In the genomic region with DNA sequence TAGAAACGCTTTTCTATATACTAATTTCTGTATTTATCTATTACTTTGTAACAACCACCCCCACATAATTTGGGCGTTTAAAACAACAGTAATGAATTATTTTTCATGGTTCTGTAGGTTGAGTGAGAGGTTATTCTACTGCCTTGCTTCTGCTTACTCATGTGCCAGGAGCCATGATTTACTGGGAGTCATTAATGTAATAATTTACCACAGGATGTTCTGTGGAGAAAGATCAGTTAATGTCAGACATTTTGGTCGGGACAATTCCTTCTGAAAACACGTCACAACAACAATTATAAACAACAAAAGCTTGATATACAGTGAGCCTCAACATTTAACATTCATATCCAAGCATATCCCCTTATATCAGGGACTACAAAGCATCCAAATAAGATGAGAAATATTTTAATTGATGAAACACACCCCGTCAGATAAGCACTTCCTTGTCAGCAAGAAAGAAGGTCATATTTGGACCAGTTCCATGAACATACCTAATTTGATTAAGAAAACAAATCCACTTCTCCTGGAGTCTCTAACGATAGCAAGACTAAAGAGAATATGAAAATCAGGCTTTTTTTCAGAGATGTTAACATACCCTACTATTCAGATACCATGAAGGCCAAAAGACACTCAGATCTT, we compare ENCODE assay signal across 18 cellular contexts.
A peak's percentile ranks its signal among the peaks of the same experiment; 100 is the strongest.
DNase-seq lines count a peak whose midpoint lies in the region; ATAC-seq and TF ChIP-seq lines count a peak whose summit lies in the region.
"Had no signal": no experiment of that assay in that cellular context is flagged by ENCODE, and none has a peak within 500 bp of the region (broad histone marks: within the 10 kb centered on the region; RNA-seq: fewer than 3 reads in every experiment).

No MANE protein-coding gene starts in this region.

- DNase-seq in BE2C (peak; percentile 35), NCI-H1048 (lab: John Stamatoyannopoulos, UW) (peak; percentile 41), dermis blood vessel endothelial cell (peak; percentile 7), kidney glomerular epithelial cell (lab: John Stamatoyannopoulos, UW) (peak; percentile 57), KBM-7 (no peak), ACHN (no peak), NCI-H2081 (lab: John Stamatoyannopoulos, UW) (no peak)
- DNase-seq: CD4-positive, CD25-positive, alpha-beta regulatory T cell; DMS79; GOT3; NCI-H1092 treated with DMSO at 0.1 percent for 48 hours; NCI-H187 treated with DMSO at 0.1 percent for 48 hours; NCI-H510A; RPMI8226; SJCRH30 had no signal

- H3K27me3 ChIP-seq in BE2C, result no peaks in the 10 kb centered on the region
- H3K27me3 ChIP-seq: SJCRH30 had no signal

- peaks cover 22% of the 10 kb centered on the region for H3K4me1 ChIP-seq in BE2C
- H3K4me1 ChIP-seq: A549, SJCRH30 had no signal

- no peak for TF ChIP-seq CTCF in BE2C (IDR thresholded peaks at IDR 0.05; ENCODE audit: low read depth, low read length)

- in situ Hi-C loops in KBM-7 (cut with MboI; ENCODE audit: low pct_unique_long_range_greater_than_20kb, low sequenced_read_pairs) (no loop called here), ACHN (cut with HindIII; ENCODE audit: low pct_ligation_motif_present, low pct_unique_long_range_greater_than_20kb, low sequenced_read_pairs) (no loop called here)

- H3K4me3 ChIP-seq in BE2C (ENCODE audit: low read depth, low read length), result peak overlapping the region; percentile 36
- H3K4me3 ChIP-seq: A549, K562, SJCRH30 had no signal

- ATAC-seq in HG02759 (IDR thresholded peaks at IDR 0.05; ENCODE audit: unreplicated experiment), result no peak
- ATAC-seq: A549, K562 had no signal

- no peaks in the 10 kb centered on the region for H3K9me3 ChIP-seq in BE2C
- H3K9me3 ChIP-seq: A549, SJCRH30 had no signal

- H3K36me3 ChIP-seq in BE2C, result no peaks in the 10 kb centered on the region
- H3K36me3 ChIP-seq: SJCRH30 had no signal

Comparison
In these comparisons a context has a peak if more than half of its experiments do, and no peak if none do; other contexts are left out.
1. DNase-seq: peak in BE2C (single experiment), NCI-H1048 (single experiment), dermis blood vessel endothelial cell (single experiment) and kidney glomerular epithelial cell (single experiment); none in KBM-7 (single experiment), ACHN (single experiment) and NCI-H2081 (0 of 2).